Comparison of ENCODE assay signal across 25 cellular contexts in the genomic region with DNA sequence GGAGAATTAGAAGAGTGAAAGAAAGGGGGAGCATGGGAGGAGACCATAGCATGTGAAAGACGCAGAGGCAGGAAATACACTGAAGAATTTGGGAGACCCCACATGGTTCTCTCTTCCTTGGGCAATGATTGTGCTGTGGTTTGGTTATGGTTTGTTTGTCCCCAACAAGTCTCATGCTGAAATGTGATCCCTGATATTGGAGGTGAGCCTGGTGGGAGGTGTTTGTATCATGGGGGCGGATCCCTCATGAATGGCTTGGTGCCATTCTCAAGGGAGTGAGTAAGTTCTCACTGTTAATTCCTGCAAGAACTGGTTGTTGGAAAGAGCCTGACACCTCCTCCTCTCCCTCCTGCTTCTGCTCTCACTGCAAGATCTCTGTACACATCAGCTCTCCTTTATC.
DNase-seq lines count a peak whose midpoint lies in the region; ATAC-seq, FAIRE-seq and TF ChIP-seq lines count a peak whose summit lies in the region.
"Had no signal": no experiment of that assay in that cellular context is flagged by ENCODE, and none has a peak within 500 bp of the region (broad histone marks: within the 10 kb centered on the region; RNA-seq: fewer than 3 reads in every experiment).

No MANE protein-coding gene starts in this region.

- H2BK5ac ChIP-seq in H1 (ENCODE audit: low read depth, low read length) = no peak overlapping the region

- CTCF ChIA-PET in H1 (lab: Charles Lee; ENCODE audit: partially characterized antibody) = interaction anchor here (0.7 kb wide), 1 partner anchor 47 kb away, joined by 3 read pairs; no protein-coding TSS in a partner anchor

- no peaks in the 10 kb centered on the region for H3K9me3 ChIP-seq in H1 (ENCODE audit: insufficient read depth in 2 of 2, low read depth in 1 of 2, low read length in 1 of 2)
- no peaks in the 10 kb centered on the region for H3K9me3 ChIP-seq in pancreas

- no peak overlapping the region for H3K9ac ChIP-seq in H1 (replicated peaks in 1 of 4; ENCODE audit: extremely low read depth in 1 of 4, low read depth in 3 of 4, low read length in 3 of 4)
- H3K9ac ChIP-seq: BLaER1 had no signal

- H3K36me3 Mint-ChIP-seq in effector memory CD8-positive, alpha-beta T cell (ENCODE audit: insufficient read depth) = no peaks in the 10 kb centered on the region

- peak in 2 of 4 donors; percentile 54 to 61 for ATAC-seq in pancreas
- ATAC-seq in effector memory CD8-positive, alpha-beta T cell (replicated peaks) = no peak
- ATAC-seq in Right ventricle myocardium inferior = no peak
- ATAC-seq: HepG2, K562, Panc1, SK-N-SH treated with all-trans-retinoic acid at 6 μM for 48 hours had no signal

- 100% methylated on average over 1 of the region's 2 CpGs; no CpG with 5 or more reads in 1 of the 2 experiments for WGBS in H1 (ENCODE audit: extremely low coverage in 1 of 2, insufficient coverage in 1 of 2, insufficient read length in 1 of 2, insufficient replicate concordance in 2 of 2, low coverage in 1 of 2, low lambda C conversion rate in 2 of 2, missing lambda C conversion rate in 1 of 2), 2 experiments
- 50 to 54% methylated on average over 2 of the region's 2 CpGs for WGBS in pancreas, 2 donors

- H3K36me3 ChIP-seq in H1 (ENCODE audit: control insufficient read depth in 2 of 4, insufficient read depth in 4 of 4, low read length in 3 of 4) (no peaks in the 10 kb centered on the region), pancreas (no peaks in the 10 kb centered on the region)
- H3K36me3 ChIP-seq: BLaER1 had no signal

- no peak overlapping the region for H3K4ac ChIP-seq in H1 (replicated peaks; ENCODE audit: insufficient read length, low read depth, low read length)

- H3K14ac ChIP-seq in H1 (ENCODE audit: insufficient read length) = no peak overlapping the region

- intact Hi-C loops in pancreas (cut with DNase I) = no loop called here
- intact Hi-C loops in Right ventricle myocardium inferior (cut with DNase I) = loop anchor here (10.0 kb wide), 1 partner anchor 265 kb away; no protein-coding TSS in a partner anchor

- no peak overlapping the region for H3K23ac ChIP-seq in H1 (ENCODE audit: insufficient read length)

- H4K5ac ChIP-seq in H1 (ENCODE audit: insufficient read length, low read depth, low read length) = no peak overlapping the region

- no peak overlapping the region for H3K27ac ChIP-seq in H1 (ENCODE audit: low read depth, low read length)
- no peak overlapping the region for H3K27ac ChIP-seq in pancreas
- H3K27ac ChIP-seq: BLaER1 had no signal

- H3K4me1 ChIP-seq in H1 (replicated peaks in 1 of 4; ENCODE audit: control insufficient read depth in 3 of 4, insufficient read depth in 4 of 4, low read length in 3 of 4) (0 out of 7 replicates have a peak, but pooled peaks cover 0 to 3% (median 0%) of the 10 kb centered on the region in 4 experiments), pancreas (no peaks in the 10 kb centered on the region)
- H3K4me1 ChIP-seq: BLaER1 had no signal

- no peak for TF ChIP-seq POLR2A in H1 (IDR thresholded peaks at IDR 0.05; ENCODE audit: control extremely low read depth in 1 of 2, low read depth in 2 of 2, low read length in 2 of 2)

- H3K79me2 ChIP-seq in H1 (ENCODE audit: control insufficient read depth in 1 of 2, insufficient read depth in 2 of 2, low read length in 2 of 2) = no peaks in the 10 kb centered on the region

- H2AFZ ChIP-seq in H1 (ENCODE audit: low read length) = no peak overlapping the region

- H2BK20ac ChIP-seq in H1 (ENCODE audit: low read length) = no peak overlapping the region

- no peaks in the 10 kb centered on the region for H3K9me3 Mint-ChIP-seq in effector memory CD8-positive, alpha-beta T cell
- H3K9me3 Mint-ChIP-seq: CD4-positive, alpha-beta T cell had no signal

- no peak overlapping the region for H2AK5ac ChIP-seq in H1 (ENCODE audit: low read depth, low read length)

- H3K23me2 ChIP-seq in H1 (ENCODE audit: low read depth, low read length) = no peaks in the 10 kb centered on the region

- TF ChIP-seq RAD21 in H1 (IDR thresholded peaks at IDR 0.05 in 1 of 2, conservative IDR thresholded peaks at IDR 0.05 in 1 of 2; ENCODE audit: low read depth in 2 of 2, low read length in 2 of 2) = no peak

- H2BK15ac ChIP-seq in H1 (ENCODE audit: low read length) = no peak overlapping the region

- no peak for TF ChIP-seq EP300 in H1 (IDR thresholded peaks at IDR 0.05; ENCODE audit: borderline replicate concordance in 1 of 2, low read depth in 2 of 2, low read length in 2 of 2)

- no peaks in the 10 kb centered on the region for H3K27me3 ChIP-seq in H1 (replicated peaks in 1 of 4; ENCODE audit: control insufficient read depth in 3 of 4, extremely low read depth in 1 of 4, insufficient read depth in 3 of 4, low read length in 3 of 4)
- H3K27me3 ChIP-seq in pancreas = peaks cover 0 to 4% (median 0%) of the 10 kb centered on the region in 4 donors

- no peak overlapping the region for H3K27ac Mint-ChIP-seq in effector memory CD8-positive, alpha-beta T cell
- H3K27ac Mint-ChIP-seq: CD4-positive, alpha-beta T cell; HFFc6 had no signal

- peaks cover 0 to 8% of the 10 kb centered on the region in 2 donors for H3K27me3 Mint-ChIP-seq in effector memory CD8-positive, alpha-beta T cell
- H3K27me3 Mint-ChIP-seq: CD4-positive, alpha-beta T cell had no signal

- no peak overlapping the region for H3K4me2 ChIP-seq in H1 (ENCODE audit: insufficient read depth in 1 of 2, low read depth in 2 of 2, low read length in 2 of 2)
- H3K4me2 ChIP-seq: BLaER1 had no signal

- DNase-seq in NCI-H2029 (lab: John Stamatoyannopoulos, UW) (peak; percentile 48), NCI-H2107 (lab: John Stamatoyannopoulos, UW) (peak; percentile 63), H1 (ENCODE audit: low read depth in 1 of 2, low spot score in 2 of 2) (no peak), pancreas (peak in 4 of 6 donors; percentile 5 to 48 (median 19)), GM19239 (ENCODE audit: insufficient read length, low spot score) (no peak), Right ventricle myocardium inferior (ENCODE audit: missing footprints) (no peak)
- no peak for DNase-seq in effector memory CD8-positive, alpha-beta T cell
- no peak for DNase-seq in activated CD4-positive, alpha-beta T cell treated with anti-CD3 and anti-CD28 coated beads, Interleukin-2, amount 50 U/mL, for 4 hours
- DNase-seq: ACHN; CD4-positive, alpha-beta T cell; COR-L47; DMS79; H7; HFFc6; NCI-H1092; NCI-H1436 treated with DMSO at 0.1 percent for 48 hours; NCI-H1930; NCI-H345; NCI-H526; NK-92 treated with Interleukin-12 subunit alpha and Interleukin-12 subunit beta, amount 100 ng/mL, for 24 hours had no signal

- H4K8ac ChIP-seq in H1 (ENCODE audit: extremely low read depth, insufficient read depth, low read length) = no peak overlapping the region

- no peak overlapping the region for H2BK12ac ChIP-seq in H1 (ENCODE audit: low read depth, low read length)

- no peak overlapping the region for H4K91ac ChIP-seq in H1 (replicated peaks; ENCODE audit: insufficient read length, low read length)

- POLR2A ChIA-PET in H1 (lab: Charles Lee; ENCODE audit: partially characterized antibody) = no interaction called here

- H4K20me1 ChIP-seq in H1 (replicated peaks in 1 of 2; ENCODE audit: control insufficient read depth in 1 of 2, insufficient read depth in 2 of 2, low read length in 2 of 2) = no peaks in the 10 kb centered on the region
- H4K20me1 ChIP-seq: BLaER1 had no signal

- TF ChIP-seq CTCF in H1 (IDR thresholded peaks at IDR 0.05; ENCODE audit: control extremely low read depth in 1 of 3, insufficient read depth in 1 of 3, low read depth in 1 of 3, low read length in 3 of 3) (no peak), pancreas (IDR thresholded peaks at IDR 0.05) (no peak)

- H3K4me3 ChIP-seq in H1 (ENCODE audit: extremely low read depth in 1 of 4, insufficient read depth in 2 of 4, low read depth in 3 of 4, low read length in 4 of 4) (no peak overlapping the region), pancreas (no peak overlapping the region)
- H3K4me3 ChIP-seq: BLaER1, K562 had no signal

- H2BK120ac ChIP-seq in H1 (replicated peaks; ENCODE audit: low read depth, low read length) = no peak overlapping the region

- H3K79me1 ChIP-seq in H1 (ENCODE audit: low read depth, low read length) = no peaks in the 10 kb centered on the region

- no peaks in the 10 kb centered on the region for H3K4me1 Mint-ChIP-seq in effector memory CD8-positive, alpha-beta T cell (ENCODE audit: low read depth in 2 of 2)

- H3K56ac ChIP-seq in H1 (replicated peaks; ENCODE audit: insufficient read length, low read depth, low read length) = no peak overlapping the region

- FAIRE-seq in H1 (lab: Jason Lieb, UNC) (peak; percentile 60), pancreas (lab: Jason Lieb, UNC) (no peak), GM19239 (lab: Jason Lieb, UNC) (no peak)
- FAIRE-seq: HepG2, K562 had no signal

- H3K4me3 Mint-ChIP-seq in effector memory CD8-positive, alpha-beta T cell = no peak overlapping the region
- H3K4me3 Mint-ChIP-seq: CD4-positive, alpha-beta T cell; HFFc6 had no signal

- H3K18ac ChIP-seq in H1 (ENCODE audit: extremely low read depth, low read length) = no peak overlapping the region

TF ChIP-seq in H1, 55 proteins besides CTCF, POLR2A, EP300 and RAD21:
- no peak for TF ChIP-seq SUZ12 (IDR thresholded peaks at IDR 0.05; ENCODE audit: low read length)
- no peak for TF ChIP-seq NRF1 (IDR thresholded peaks at IDR 0.05; ENCODE audit: low read depth, low read length)
- TF ChIP-seq MAFK (IDR thresholded peaks at IDR 0.05; ENCODE audit: low read depth, low read length) = no peak
- TF ChIP-seq RXRA (IDR thresholded peaks at IDR 0.05; ENCODE audit: insufficient read depth, low read depth, low read length) = no peak
- TF ChIP-seq PHF8 (conservative IDR thresholded peaks at IDR 0.05; ENCODE audit: low read depth, low read length) = no peak
- TF ChIP-seq CHD1 (IDR thresholded peaks at IDR 0.05; ENCODE audit: low read depth, low read length) = no peak
- TF ChIP-seq FOSL1 (IDR thresholded peaks at IDR 0.05; ENCODE audit: insufficient read depth, low read depth, low read length) = no peak
- TF ChIP-seq RBBP5 (IDR thresholded peaks at IDR 0.05; ENCODE audit: borderline replicate concordance, low read depth, low read length) = no peak
- no peak for TF ChIP-seq GABPA (IDR thresholded peaks at IDR 0.05; ENCODE audit: borderline replicate concordance, insufficient read depth, low read length)
- no peak for TF ChIP-seq RFX5 (IDR thresholded peaks at IDR 0.05; ENCODE audit: borderline replicate concordance, low read depth, low read length)
- no peak for TF ChIP-seq TBP (IDR thresholded peaks at IDR 0.05; ENCODE audit: low read depth, low read length)
- TF ChIP-seq TAF1 (IDR thresholded peaks at IDR 0.05; ENCODE audit: low read depth, low read length) = no peak
- TF ChIP-seq JUND (IDR thresholded peaks at IDR 0.05; ENCODE audit: low read length) = no peak
- TF ChIP-seq CREB1 (IDR thresholded peaks at IDR 0.05) = no peak
- no peak for TF ChIP-seq BCL11A (IDR thresholded peaks at IDR 0.05; ENCODE audit: low read depth in 2 of 2, low read length in 2 of 2)

Comparison
In these comparisons a context has a peak if more than half of its experiments do, and no peak if none do; other contexts are left out.
1. DNase-seq: peak in NCI-H2029 (single experiment), NCI-H2107 (single experiment) and pancreas (4 of 6); none in H1 (0 of 2), effector memory CD8-positive, alpha-beta T cell (0 of 3), GM19239 (single experiment), activated CD4-positive, alpha-beta T cell treated with anti-CD3 and anti-CD28 coated beads, Interleukin-2, amount 50 U/mL, for 4 hours (0 of 2) and Right ventricle myocardium inferior (single experiment).